Comparison of ENCODE assay signal across 8 cellular contexts in genomic region chr20:7980332-7981046, GRCh38. TPM values are rescaled to one million over a fixed set of nuclear protein-coding genes. Genes with fewer than 3 reads are reported as not detected.
DNase-seq lines count a peak whose midpoint lies in the region; ATAC-seq, FAIRE-seq and TF ChIP-seq lines count a peak whose summit lies in the region.

No MANE protein-coding gene starts in this region.

- H3K9ac ChIP-seq in HepG2 (ENCODE audit: insufficient read depth, low read depth, low read length), result no peak overlapping the region

- ATAC-seq in HG02642 (IDR thresholded peaks at IDR 0.05; ENCODE audit: poor library complexity, unreplicated experiment), result peak; percentile 65
- peak; percentile 88 for ATAC-seq in HepG2
- no peak for ATAC-seq in GM18870 (IDR thresholded peaks at IDR 0.05; ENCODE audit: unreplicated experiment)

- POLR2A ChIA-PET in HepG2 (lab: Yijun Ruan, JAX), result interaction anchor here (1.4 kb wide), 1 partner anchor 39 kb away, joined by 6 read pairs; the partner anchor contains the start of gene TMX4

- TF ChIP-seq POLR2A in breast epithelium (IDR thresholded peaks at IDR 0.05) (no peak), HepG2 (IDR thresholded peaks at IDR 0.05; ENCODE audit: insufficient read depth in 1 of 2, low read depth in 2 of 2, low read length in 2 of 2) (no peak)

- no peaks in the 10 kb centered on the region for H3K79me2 ChIP-seq in HepG2 (ENCODE audit: insufficient read depth, low read length)

- peak overlapping the region; percentile 36 for H3K4me2 ChIP-seq in HepG2 (ENCODE audit: low read depth, low read length)

- DNase-seq in AG09309 (ENCODE audit: low read depth) (peak; percentile 7), GM12865 (ENCODE audit: low read depth) (peak; percentile 44), NCI-H69 (lab: John Stamatoyannopoulos, UW) (peak; percentile 40), breast epithelium (ENCODE audit: low spot score in 2 of 2) (no peak), HepG2 (ENCODE audit: low spot score) (peak; percentile 79), GOT3 (lab: John Stamatoyannopoulos, UW) (no peak)

- H3K4me1 ChIP-seq in breast epithelium (no peaks in the 10 kb centered on the region), HepG2 (ENCODE audit: insufficient read depth, low read length) (peaks cover 22% of the 10 kb centered on the region)

- CTCF ChIA-PET in HepG2 (lab: Yijun Ruan, JAX; ENCODE audit: low intra/inter-chr PET ratio, low total read pairs), result interaction anchor here (1.2 to 3.1 kb wide), 3 partner anchors 39 to 741 kb away, joined by 3 to 35 read pairs (median 5); partner anchors contain the start of gene TMX4

- H4K20me1 ChIP-seq in HepG2 (ENCODE audit: insufficient read depth, low read length), result no peaks in the 10 kb centered on the region

- H3K9me3 ChIP-seq in breast epithelium (no peaks in the 10 kb centered on the region), HepG2 (ENCODE audit: low read length) (no peaks in the 10 kb centered on the region)

- TF ChIP-seq CTCF in AG09309 (IDR thresholded peaks at IDR 0.05; ENCODE audit: control insufficient read depth, insufficient read depth, low read depth, low read length, missing control alignments), result peak; percentile 55
- peak; percentile 39 for TF ChIP-seq CTCF in GM12865 (IDR thresholded peaks at IDR 0.05; ENCODE audit: insufficient read depth, low read depth, low read length, missing control alignments)
- peak in 2 of 3 donors; percentile 26 to 35 for TF ChIP-seq CTCF in breast epithelium (IDR thresholded peaks at IDR 0.05)
- TF ChIP-seq CTCF in HepG2 (CRISPR knock-in tag; IDR thresholded peaks at IDR 0.05), result peak; percentile 76

- 57% methylated on average over 10 of the region's 10 CpGs for WGBS in HepG2 (ENCODE audit: low lambda C conversion rate)

- no peak for TF ChIP-seq EP300 in HepG2 (IDR thresholded peaks at IDR 0.05; ENCODE audit: low read depth in 2 of 2, low read length in 2 of 2)
- TF ChIP-seq EP300 in HepG2 (CRISPR knock-in tag; IDR thresholded peaks at IDR 0.05; ENCODE audit: borderline replicate concordance), result no peak

- H2AFZ ChIP-seq in HepG2 (ENCODE audit: low read length), result no peak overlapping the region

- intact Hi-C loops in breast epithelium (cut with DNase I; ENCODE audit: low total_unique reads) (no loop called here), HepG2 (cut with micrococcal nuclease; ENCODE audit: unreplicated experiment) (loop anchor here (1.0 to 2.0 kb wide), 4 partner anchors 39 to 742 kb away; partner anchors contain the start of gene TMX4)

- TF ChIP-seq RAD21 in HepG2 (CRISPR knock-in tag; IDR thresholded peaks at IDR 0.05), result peak; percentile 50

- FAIRE-seq in HepG2 (lab: Jason Lieb, UNC), result peak; percentile 95

- H3K27ac ChIP-seq in breast epithelium, result no peak overlapping the region
- H3K27ac ChIP-seq in HepG2 (ENCODE audit: extremely low read length, insufficient read depth, low read length), result no peak overlapping the region

- no TSS peak for BruUV-seq in HepG2 (replicated peaks; lab: Mats Ljungman, UMichigan)

- H3K4me3 ChIP-seq in AG09309 (ENCODE audit: control insufficient read depth, low read depth, low read length) (no peak overlapping the region), GM12865 (ENCODE audit: low read depth, low read length) (no peak overlapping the region), breast epithelium (no peak overlapping the region), HepG2 (replicated peaks in 1 of 3; ENCODE audit: insufficient read depth in 1 of 3, low read depth in 2 of 3, low read length in 3 of 3) (peak overlapping the region in 1 of 3 experiments; percentile 0; a peak in 1 of 6 replicates)

- peaks cover 6% of the 10 kb centered on the region for H3K36me3 ChIP-seq in breast epithelium
- H3K36me3 ChIP-seq in HepG2 (replicated peaks in 1 of 2; ENCODE audit: control insufficient read depth in 1 of 2, insufficient read depth in 2 of 2, low read length in 2 of 2), result no peaks in the 10 kb centered on the region; a peak in 1 of 5 replicates

- H3K27me3 ChIP-seq in breast epithelium, result no peaks in the 10 kb centered on the region
- H3K27me3 ChIP-seq in HepG2 (ENCODE audit: control insufficient read depth in 1 of 2, insufficient read depth in 2 of 2, low read length in 2 of 2), result no peaks in the 10 kb centered on the region

- in situ Hi-C loops in HepG2 (cut with HindIII; ENCODE audit: extremely low pct_ligation_motif_present, low pct_unique_long_range_greater_than_20kb), result no loop called here

TF ChIP-seq in HepG2, 621 proteins besides CTCF, POLR2A, EP300 and RAD21 (continues in another document):
- TF ChIP-seq ZNF446 (CRISPR knock-in tag; IDR thresholded peaks at IDR 0.05), result no peak
- TF ChIP-seq UBTF (CRISPR knock-in tag; IDR thresholded peaks at IDR 0.05), result no peak

RNA-seq across cellular contexts. Expression of gene TMX4, which starts 39.1 kb away (rescaled TPM):
- total RNA-seq in breast epithelium (10 to 100 TPM; 40.0 to 61.9 (median 60.7) TPM), HepG2 (2016; rRNA removed; fragmentation: Illumina TruSeq; extraction: Trizol) (15.4 and 21.4 TPM in 2 replicates)
- 3.6 and 5.2 TPM in 2 replicates for total RNA-seq in HepG2 (2016; cell fraction: cytosol; rRNA removed; fragmentation: Illumina TruSeq; extraction: Trizol; ENCODE audit: low read depth)
- total RNA-seq in HepG2 (2016; cell fraction: insoluble cytoplasmic fraction; rRNA removed; fragmentation: Illumina TruSeq; extraction: Trizol), result 15.2 and 20.2 TPM in 2 replicates
- total RNA-seq in HepG2 (2016; cell fraction: membrane; rRNA removed; fragmentation: Illumina TruSeq; extraction: Trizol), result 12.5 and 12.7 TPM in 2 replicates
- total RNA-seq in HepG2 (2016; cell fraction: nucleus; rRNA removed; fragmentation: Illumina TruSeq; extraction: Trizol), result 19.9 and 23.3 TPM in 2 replicates
- 6.4 and 7.6 TPM in 2 replicates for polyA plus RNA-seq in HepG2 (2011; rRNA removed)
- polyA plus RNA-seq in HepG2 (2011; cell fraction: cytosol; rRNA removed), result 4.7 and 7.3 TPM in 2 replicates
- polyA plus RNA-seq in HepG2 (2011; cell fraction: nucleus; rRNA removed), result 1.7 and 1.9 TPM in 2 replicates
- polyA plus RNA-seq in HepG2 (2012), result 8.8 and 9.0 TPM in 2 replicates
- 5.9 and 6.2 TPM in 2 replicates for polyA plus RNA-seq in HepG2 (2016; cell fraction: cytosol; fragmentation: Illumina TruSeq; extraction: Trizol; ENCODE audit: low read depth)
- polyA plus RNA-seq in HepG2 (2016; cell fraction: insoluble cytoplasmic fraction; fragmentation: Illumina TruSeq; extraction: Trizol; ENCODE audit: low read depth), result 12.9 and 13.1 TPM in 2 replicates
- polyA plus RNA-seq in HepG2 (2016; cell fraction: membrane; fragmentation: Illumina TruSeq; extraction: Trizol; ENCODE audit: low read depth), result 10.4 and 10.9 TPM in 2 replicates
- 17.5 and 19.7 TPM in 2 replicates for polyA plus RNA-seq in HepG2 (2016; cell fraction: nucleus; fragmentation: Illumina TruSeq; extraction: Trizol; ENCODE audit: insufficient read depth, low read depth)
- 5.8 and 15.3 TPM in 2 replicates for polyA minus RNA-seq in HepG2 (2011; rRNA and poly(A)+ RNA removed; ENCODE audit: low replicate concordance)
- 11.1 and 13.3 TPM in 2 replicates for polyA minus RNA-seq in HepG2 (2011; cell fraction: cytosol; rRNA and poly(A)+ RNA removed)
- polyA minus RNA-seq in HepG2 (2011; cell fraction: nucleus; rRNA and poly(A)+ RNA removed), result 6.8 and 9.9 TPM in 2 replicates

RNA-seq across cellular contexts. Expression of gene HAO1, which starts 40.2 kb away (rescaled TPM):
- total RNA-seq in breast epithelium (not detected), HepG2 (2016; rRNA removed; fragmentation: Illumina TruSeq; extraction: Trizol) (not detected in 2 replicates)
- not detected in 2 replicates for total RNA-seq in HepG2 (2016; cell fraction: cytosol; rRNA removed; fragmentation: Illumina TruSeq; extraction: Trizol; ENCODE audit: low read depth)
- not detected in 2 replicates for total RNA-seq in HepG2 (2016; cell fraction: insoluble cytoplasmic fraction; rRNA removed; fragmentation: Illumina TruSeq; extraction: Trizol)
- not detected in 2 replicates for total RNA-seq in HepG2 (2016; cell fraction: membrane; rRNA removed; fragmentation: Illumina TruSeq; extraction: Trizol)
- total RNA-seq in HepG2 (2016; cell fraction: nucleus; rRNA removed; fragmentation: Illumina TruSeq; extraction: Trizol), result not detected in 2 replicates
- 0.03 TPM in 1 of 2 replicates, not detected in the other for polyA plus RNA-seq in HepG2 (2011; rRNA removed)
- not detected in 2 replicates for polyA plus RNA-seq in HepG2 (2011; cell fraction: cytosol; rRNA removed)
- polyA plus RNA-seq in HepG2 (2011; cell fraction: nucleus; rRNA removed), result not detected in 2 replicates
- polyA plus RNA-seq in HepG2 (2012), result not detected in 2 replicates
- not detected in 2 replicates for polyA plus RNA-seq in HepG2 (2016; cell fraction: cytosol; fragmentation: Illumina TruSeq; extraction: Trizol; ENCODE audit: low read depth)
- not detected in 2 replicates for polyA plus RNA-seq in HepG2 (2016; cell fraction: insoluble cytoplasmic fraction; fragmentation: Illumina TruSeq; extraction: Trizol; ENCODE audit: low read depth)
- polyA plus RNA-seq in HepG2 (2016; cell fraction: membrane; fragmentation: Illumina TruSeq; extraction: Trizol; ENCODE audit: low read depth), result not detected in 2 replicates
- not detected in 2 replicates for polyA plus RNA-seq in HepG2 (2016; cell fraction: nucleus; fragmentation: Illumina TruSeq; extraction: Trizol; ENCODE audit: insufficient read depth, low read depth)
- polyA minus RNA-seq in HepG2 (2011; rRNA and poly(A)+ RNA removed; ENCODE audit: low replicate concordance), result not detected in 2 replicates
- polyA minus RNA-seq in HepG2 (2011; cell fraction: cytosol; rRNA and poly(A)+ RNA removed), result not detected in 2 replicates
- not detected in 2 replicates for polyA minus RNA-seq in HepG2 (2011; cell fraction: nucleus; rRNA and poly(A)+ RNA removed)

Comparison
In these comparisons a context has a peak if more than half of its experiments do, and no peak if none do; other contexts are left out.
1. DNase-seq: peak in AG09309 (single experiment), GM12865 (single experiment), NCI-H69 (single experiment) and HepG2 (single experiment); none in breast epithelium (0 of 2) and GOT3 (single experiment).
2. Peak in every context shown above with its lines, with median percentiles within 50 percentile points of each other: CTCF ChIP-seq.